Comparison of ENCODE assay signal across 25 cellular contexts in genomic region chr16:25372716-25373115, GRCh38.
A peak's percentile ranks its signal among the peaks of the same experiment; 100 is the strongest.
DNase-seq lines count a peak whose midpoint lies in the region; ATAC-seq and TF ChIP-seq lines count a peak whose summit lies in the region.
"Had no signal": no experiment of that assay in that cellular context is flagged by ENCODE, and none has a peak within 500 bp of the region (broad histone marks: within the 10 kb centered on the region; RNA-seq: fewer than 3 reads in every experiment).

No MANE protein-coding gene starts in this region.

- H2AFZ ChIP-seq in DND-41 (ENCODE audit: low read depth, low read length), result no peak overlapping the region

- H3K27ac Mint-ChIP-seq in activated CD4-positive, alpha-beta memory T cell treated with anti-CD3 and anti-CD28 coated beads, Interleukin-2, amount 10 ng/mL, durations not matched to agents 7 days and 5 days, result no peak overlapping the region
- H3K27ac Mint-ChIP-seq: activated CD4-positive, alpha-beta T cell treated with anti-CD3 and anti-CD28 coated beads for 36 hours; activated naive CD4-positive, alpha-beta T cell treated with anti-CD3 and anti-CD28 coated beads, Interleukin-2, amount 50 U/mL, for 72 hours; CD8-positive, alpha-beta memory T cell; natural killer cell treated with Interleukin-12 subunit alpha and Interleukin-12 subunit beta and Interleukin-15 and Interleukin-18, amount 100 ng/mL, for 72 hours; stimulated activated naive B cell treated with anti-CD40 and anti-IgM and Interleukin-4, amounts not matched to agents 10 μg/mL and 1 μg/mL and 100 μg/mL, for 72 hours had no signal

- H3K4me1 ChIP-seq in DND-41 (ENCODE audit: insufficient read depth, low read length), result no peaks in the 10 kb centered on the region
- H3K4me1 ChIP-seq: BE2C, gastroesophageal sphincter had no signal

- CTCF ChIA-PET in activated CD4-positive, alpha-beta memory T cell treated with anti-CD3 and anti-CD28 coated beads, Interleukin-2, amount 10 ng/mL, durations not matched to agents 7 days and 5 days (lab: Charles Lee), result no interaction called here

- in situ Hi-C loops in GM13976 (cut with MboI; ENCODE audit: low sequenced_read_pairs, unreplicated experiment), result no loop called here

- no peak overlapping the region for H3K9ac ChIP-seq in DND-41 (ENCODE audit: low read depth, low read length)

- H3K79me2 ChIP-seq in DND-41 (ENCODE audit: insufficient read depth, low read length), result no peaks in the 10 kb centered on the region

- H3K36me3 Mint-ChIP-seq in activated CD4-positive, alpha-beta memory T cell treated with anti-CD3 and anti-CD28 coated beads, Interleukin-2, amount 10 ng/mL, durations not matched to agents 7 days and 5 days (ENCODE audit: low read depth), result no peaks in the 10 kb centered on the region
- H3K36me3 Mint-ChIP-seq: CD8-positive, alpha-beta memory T cell; natural killer cell treated with Interleukin-12 subunit alpha and Interleukin-12 subunit beta and Interleukin-15 and Interleukin-18, amount 100 ng/mL, for 72 hours; stimulated activated naive B cell treated with anti-CD40 and anti-IgM and Interleukin-4, amounts not matched to agents 10 μg/mL and 1 μg/mL and 100 μg/mL, for 72 hours had no signal

- H3K36me3 ChIP-seq in DND-41 (ENCODE audit: insufficient read depth, low read length), result no peaks in the 10 kb centered on the region
- H3K36me3 ChIP-seq: BE2C, gastroesophageal sphincter had no signal

- DNase-seq in DND-41, result no peak
- DNase-seq in LHCN-M2 (ENCODE audit: low read depth), result peak; percentile 5
- peak; percentile 29 for DNase-seq in SK-N-DZ (ENCODE audit: low spot score)
- peak; percentile 16 for DNase-seq in foreskin melanocyte
- no peak for DNase-seq in midbrain (lab: John Stamatoyannopoulos, UW)
- no peak for DNase-seq in activated CD4-positive, alpha-beta memory T cell treated with anti-CD3 and anti-CD28 coated beads, Interleukin-2, amount 10 ng/mL, durations not matched to agents 7 days and 5 days
- DNase-seq in NCI-H69 (lab: John Stamatoyannopoulos, UW), result no peak
- DNase-seq in GM13976 (ENCODE audit: low spot score), result no peak
- DNase-seq: activated CD4-positive, alpha-beta T cell treated with anti-CD3 and anti-CD28 coated beads for 36 hours; activated T-cell treated with anti-CD3 and anti-CD28 coated beads for 4 hours; BE2C; CD8-positive, alpha-beta memory T cell; hippocampal formation; KBM-7; NCI-H146; NCI-H446 treated with DMSO at 0.1 percent for 48 hours; NCI-H82; stimulated activated naive B cell treated with anti-CD40 and anti-IgM and Interleukin-4, amounts not matched to agents 10 μg/mL and 1 μg/mL and 100 μg/mL, for 72 hours; substantia nigra; T-helper 2 cell; trophoblast cell had no signal

- H3K4me3 ChIP-seq in DND-41 (ENCODE audit: low read depth in 1 of 2, low read length in 2 of 2), result no peak overlapping the region
- H3K4me3 ChIP-seq: gastroesophageal sphincter, lung had no signal

- TF ChIP-seq CTCF in DND-41 (IDR thresholded peaks at IDR 0.05; ENCODE audit: borderline replicate concordance, extremely low read depth, low read length, poor library complexity, severe bottlenecking) (peak; percentile 26), GM13976 (IDR thresholded peaks at IDR 0.05; ENCODE audit: borderline replicate concordance, control extremely low read depth, extremely low read depth, insufficient read depth, missing control alignments) (no peak)

- no peaks in the 10 kb centered on the region for H3K27me3 ChIP-seq in DND-41 (ENCODE audit: insufficient read depth, low read length, poor library complexity)
- H3K27me3 ChIP-seq: BE2C, gastroesophageal sphincter had no signal

- POLR2A ChIA-PET in activated CD4-positive, alpha-beta memory T cell treated with anti-CD3 and anti-CD28 coated beads, Interleukin-2, amount 10 ng/mL, durations not matched to agents 7 days and 5 days (lab: Charles Lee), result no interaction called here

- ATAC-seq in DND-41 (ENCODE audit: insufficient read depth, low read depth), result no peak
- ATAC-seq: activated CD4-positive, alpha-beta T cell treated with anti-CD3 and anti-CD28 coated beads for 36 hours; activated naive CD4-positive, alpha-beta T cell treated with anti-CD3 and anti-CD28 coated beads, Interleukin-2, amount 50 U/mL, for 72 hours; gastroesophageal sphincter; natural killer cell treated with Interleukin-12 subunit alpha and Interleukin-12 subunit beta and Interleukin-15 and Interleukin-18, amount 100 ng/mL, for 72 hours; stimulated activated naive B cell treated with anti-CD40 and anti-IgM and Interleukin-4, amounts not matched to agents 10 μg/mL and 1 μg/mL and 100 μg/mL, for 72 hours had no signal

- H3K9me3 Mint-ChIP-seq in activated CD4-positive, alpha-beta memory T cell treated with anti-CD3 and anti-CD28 coated beads, Interleukin-2, amount 10 ng/mL, durations not matched to agents 7 days and 5 days, result no peaks in the 10 kb centered on the region
- H3K9me3 Mint-ChIP-seq: natural killer cell treated with Interleukin-12 subunit alpha and Interleukin-12 subunit beta and Interleukin-15 and Interleukin-18, amount 100 ng/mL, for 72 hours had no signal

- H3K4me1 Mint-ChIP-seq in activated CD4-positive, alpha-beta memory T cell treated with anti-CD3 and anti-CD28 coated beads, Interleukin-2, amount 10 ng/mL, durations not matched to agents 7 days and 5 days, result no peaks in the 10 kb centered on the region
- H3K4me1 Mint-ChIP-seq: activated CD4-positive, alpha-beta T cell treated with anti-CD3 and anti-CD28 coated beads for 36 hours; CD8-positive, alpha-beta memory T cell; stimulated activated naive B cell treated with anti-CD40 and anti-IgM and Interleukin-4, amounts not matched to agents 10 μg/mL and 1 μg/mL and 100 μg/mL, for 72 hours had no signal

- no peak overlapping the region for H3K27ac ChIP-seq in DND-41 (ENCODE audit: low read length)
- H3K27ac ChIP-seq: gastroesophageal sphincter had no signal

- no peaks in the 10 kb centered on the region for H3K27me3 Mint-ChIP-seq in activated CD4-positive, alpha-beta memory T cell treated with anti-CD3 and anti-CD28 coated beads, Interleukin-2, amount 10 ng/mL, durations not matched to agents 7 days and 5 days

- no peaks in the 10 kb centered on the region for H4K20me1 ChIP-seq in DND-41 (ENCODE audit: insufficient read depth, low read length)

- no peaks in the 10 kb centered on the region for H3K9me3 ChIP-seq in DND-41 (ENCODE audit: insufficient read depth, low read length, severe bottlenecking)
- H3K9me3 ChIP-seq: BE2C, gastroesophageal sphincter had no signal

- no peak overlapping the region for H3K4me3 Mint-ChIP-seq in activated CD4-positive, alpha-beta memory T cell treated with anti-CD3 and anti-CD28 coated beads, Interleukin-2, amount 10 ng/mL, durations not matched to agents 7 days and 5 days
- H3K4me3 Mint-ChIP-seq: activated CD4-positive, alpha-beta T cell treated with anti-CD3 and anti-CD28 coated beads for 36 hours; CD8-positive, alpha-beta memory T cell; natural killer cell treated with Interleukin-12 subunit alpha and Interleukin-12 subunit beta and Interleukin-15 and Interleukin-18, amount 100 ng/mL, for 72 hours; stimulated activated naive B cell treated with anti-CD40 and anti-IgM and Interleukin-4, amounts not matched to agents 10 μg/mL and 1 μg/mL and 100 μg/mL, for 72 hours had no signal

- H3K4me2 ChIP-seq in DND-41 (ENCODE audit: insufficient read depth, low read length), result no peak overlapping the region

Comparison
In these comparisons a context has a peak if more than half of its experiments do, and no peak if none do; other contexts are left out.
1. DNase-seq: peak in LHCN-M2 (single experiment), SK-N-DZ (single experiment) and foreskin melanocyte (single experiment); none in DND-41 (single experiment), midbrain (single experiment), activated CD4-positive, alpha-beta memory T cell treated with anti-CD3 and anti-CD28 coated beads, Interleukin-2, amount 10 ng/mL, durations not matched to agents 7 days and 5 days (single experiment), NCI-H69 (single experiment) and GM13976 (single experiment).